Comparison of ENCODE assay signal across 1 cellular context in the genomic region with DNA sequence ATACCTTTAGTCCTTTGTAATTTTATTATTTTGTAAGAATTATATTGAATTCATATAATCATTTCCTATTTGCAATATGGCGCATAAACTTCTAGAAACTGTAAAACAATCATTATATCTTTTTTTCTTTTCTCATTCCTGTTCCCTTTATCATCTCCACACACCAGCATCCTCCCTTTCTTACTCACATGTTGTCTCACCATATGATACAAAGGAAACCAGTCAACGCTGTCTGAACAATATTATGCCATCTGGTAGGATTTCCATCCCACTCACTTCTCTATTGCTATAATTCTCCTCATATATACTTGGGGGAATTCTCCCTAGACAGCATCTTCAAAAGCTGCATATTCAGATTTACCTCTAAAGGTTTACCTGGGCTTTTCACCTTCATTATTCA.
TF ChIP-seq lines count a peak whose summit lies in the region.

No MANE protein-coding gene starts in this region.

TF ChIP-seq in GM23338, 12 proteins besides CTCF, POLR2A, EP300 and RAD21 (continued from another document):
- TF ChIP-seq ETS1 (IDR thresholded peaks at IDR 0.05) (no peak), NANOG (IDR thresholded peaks at IDR 0.05; ENCODE audit: borderline replicate concordance) (no peak), EZH2phosphoT487 (IDR thresholded peaks at IDR 0.05; ENCODE audit: unreplicated experiment) (no peak)
